Comparison of ENCODE assay signal across 11 cellular contexts in genomic region chr5:159764283-159764927, GRCh38.
DNase-seq lines count a peak whose midpoint lies in the region; ATAC-seq and TF ChIP-seq lines count a peak whose summit lies in the region.
"Had no signal": no experiment of that assay in that cellular context is flagged by ENCODE, and none has a peak within 500 bp of the region (broad histone marks: within the 10 kb centered on the region; RNA-seq: fewer than 3 reads in every experiment).

No MANE protein-coding gene starts in this region.

- dilution Hi-C loops in IMR-90 (cut with HindIII; ENCODE audit: low sequenced_read_pairs, unreplicated experiment), result no loop called here

- H3K4me1 Mint-ChIP-seq in activated T-helper 1 cell treated with anti-CD3 and anti-CD28 coated beads, Interleukin-12 subunit alpha, Interleukin-12 subunit beta, Interleukin-2, Interleukin-4 antibody, amounts not matched to agents 30 ng/mL and 10 ng/mL and 1 ng/mL, durations not matched to agents 14 hours and 24 hours and 36 hours (ENCODE audit: low read depth), result peaks cover 10% of the 10 kb centered on the region
- peaks cover 0 to 4% (median 0%) of the 10 kb centered on the region in 3 donors for H3K4me1 Mint-ChIP-seq in CD8-positive, alpha-beta memory T cell

- ATAC-seq in IMR-90 (ENCODE audit: low read depth) (peak; percentile 82), HG02981 (IDR thresholded peaks at IDR 0.05; ENCODE audit: unreplicated experiment) (no peak)

- peak overlapping the region; percentile 98 for H2BK20ac ChIP-seq in IMR-90 (ENCODE audit: low read depth, low read length)

- H3K4me3 ChIP-seq in IMR-90 (ENCODE audit: insufficient read depth, low read depth, low read length), result no peak overlapping the region
- no peak overlapping the region for H3K4me3 ChIP-seq in CD8-positive, alpha-beta memory T cell (ENCODE audit: low read length)

- H2BK120ac ChIP-seq in IMR-90 (ENCODE audit: low read depth, low read length), result peak overlapping the region; percentile 99

- peak; percentile 89 for DNase-seq in AG08396 (ENCODE audit: low spot score)
- peak; percentile 94 for DNase-seq in IMR-90
- DNase-seq in activated T-helper 1 cell treated with anti-CD3 and anti-CD28 coated beads, Interleukin-12 subunit alpha, Interleukin-12 subunit beta, Interleukin-2, Interleukin-4 antibody, amounts not matched to agents 30 ng/mL and 10 ng/mL and 1 ng/mL, durations not matched to agents 14 hours and 24 hours and 36 hours (ENCODE audit: low spot score), result no peak
- DNase-seq in kidney glomerular epithelial cell (lab: John Stamatoyannopoulos, UW), result peak; percentile 59
- no peak for DNase-seq in germinal center (ENCODE audit: low spot score)
- no peak for DNase-seq in NCI-H1930 (lab: John Stamatoyannopoulos, UW)
- no peak for DNase-seq in CD8-positive, alpha-beta memory T cell
- DNase-seq: GOT3, NCI-H1105 had no signal

- peak overlapping the region; percentile 92 for H3K56ac ChIP-seq in IMR-90 (ENCODE audit: extremely low read depth, insufficient read depth, low read length)

- H3K4ac ChIP-seq in IMR-90 (ENCODE audit: low read depth, low read length), result peak overlapping the region; percentile 98

- in situ Hi-C loops in IMR-90 (cut with MboI; ENCODE audit: low sequenced_read_pairs), result loop anchor here (25.0 kb wide), 1 partner anchor 602 kb away; no protein-coding TSS in a partner anchor

- peak overlapping the region; percentile 24 for H3K27ac Mint-ChIP-seq in activated T-helper 1 cell treated with anti-CD3 and anti-CD28 coated beads, Interleukin-12 subunit alpha, Interleukin-12 subunit beta, Interleukin-2, Interleukin-4 antibody, amounts not matched to agents 30 ng/mL and 10 ng/mL and 1 ng/mL, durations not matched to agents 14 hours and 24 hours and 36 hours
- no peak overlapping the region for H3K27ac Mint-ChIP-seq in CD8-positive, alpha-beta memory T cell

- peak overlapping the region; percentile 64 for H3K4me2 ChIP-seq in IMR-90 (ENCODE audit: low read depth, low read length)

- peak overlapping the region; percentile 92 for H4K5ac ChIP-seq in IMR-90 (ENCODE audit: low read depth, low read length)

- H2BK15ac ChIP-seq in IMR-90 (ENCODE audit: low read depth, low read length), result peak overlapping the region; percentile 93

- H3K9me3 Mint-ChIP-seq in activated T-helper 1 cell treated with anti-CD3 and anti-CD28 coated beads, Interleukin-12 subunit alpha, Interleukin-12 subunit beta, Interleukin-2, Interleukin-4 antibody, amounts not matched to agents 30 ng/mL and 10 ng/mL and 1 ng/mL, durations not matched to agents 14 hours and 24 hours and 36 hours, result no peaks in the 10 kb centered on the region
- no peaks in the 10 kb centered on the region for H3K9me3 Mint-ChIP-seq in CD8-positive, alpha-beta memory T cell

- H4K8ac ChIP-seq in IMR-90 (ENCODE audit: low read depth in 2 of 2, low read length in 2 of 2), result peak overlapping the region; percentile 92 to 95

- no peaks in the 10 kb centered on the region for H3K36me3 ChIP-seq in IMR-90 (ENCODE audit: control insufficient read depth, insufficient read depth, low read length)
- no peaks in the 10 kb centered on the region for H3K36me3 ChIP-seq in CD8-positive, alpha-beta memory T cell (ENCODE audit: insufficient read depth, low read length)
- H3K36me3 ChIP-seq: neutrophil had no signal

- H3K18ac ChIP-seq in IMR-90 (ENCODE audit: low read depth, low read length), result peak overlapping the region; percentile 96

- peaks cover 8% of the 10 kb centered on the region for H3K9me1 ChIP-seq in IMR-90 (ENCODE audit: insufficient read depth, low read length)

- H3K4me3 Mint-ChIP-seq in activated T-helper 1 cell treated with anti-CD3 and anti-CD28 coated beads, Interleukin-12 subunit alpha, Interleukin-12 subunit beta, Interleukin-2, Interleukin-4 antibody, amounts not matched to agents 30 ng/mL and 10 ng/mL and 1 ng/mL, durations not matched to agents 14 hours and 24 hours and 36 hours, result no peak overlapping the region
- no peak overlapping the region for H3K4me3 Mint-ChIP-seq in CD8-positive, alpha-beta memory T cell

- CTCF ChIA-PET in IMR-90 (lab: Yijun Ruan, JAX), result no interaction called here
- CTCF ChIA-PET in CD8-positive, alpha-beta memory T cell (lab: Charles Lee), result no interaction called here

- H3K27me3 ChIP-seq in IMR-90 (ENCODE audit: control insufficient read depth, insufficient read depth, low read length), result no peaks in the 10 kb centered on the region
- no peaks in the 10 kb centered on the region for H3K27me3 ChIP-seq in CD8-positive, alpha-beta memory T cell (ENCODE audit: insufficient read depth, low read length, poor library complexity, severe bottlenecking)

- peaks cover 20% of the 10 kb centered on the region for H3K27me3 Mint-ChIP-seq in activated T-helper 1 cell treated with anti-CD3 and anti-CD28 coated beads, Interleukin-12 subunit alpha, Interleukin-12 subunit beta, Interleukin-2, Interleukin-4 antibody, amounts not matched to agents 30 ng/mL and 10 ng/mL and 1 ng/mL, durations not matched to agents 14 hours and 24 hours and 36 hours (ENCODE audit: insufficient read depth)
- H3K27me3 Mint-ChIP-seq in CD8-positive, alpha-beta memory T cell, result peaks cover 8 to 21% of the 10 kb centered on the region in 2 donors

- TF ChIP-seq CTCF in IMR-90 (conservative IDR thresholded peaks at IDR 0.05; ENCODE audit: low read depth, low read length), result no peak

- peak overlapping the region; percentile 95 for H3K27ac ChIP-seq in IMR-90 (ENCODE audit: insufficient read depth, low read length)
- H3K27ac ChIP-seq in CD8-positive, alpha-beta memory T cell (ENCODE audit: low read depth, low read length), result no peak overlapping the region
- H3K27ac ChIP-seq: neutrophil had no signal

- no peak for TF ChIP-seq POLR2A in IMR-90 (IDR thresholded peaks at IDR 0.05; ENCODE audit: low read depth, low read length)

- H4K91ac ChIP-seq in IMR-90 (ENCODE audit: insufficient read depth, low read depth, low read length), result peak overlapping the region; percentile 98

- no TSS peak for BruUV-seq in IMR-90 (replicated peaks; lab: Mats Ljungman, UMichigan)

- no peak for TF ChIP-seq RAD21 in IMR-90 (IDR thresholded peaks at IDR 0.05; ENCODE audit: low read length)

- no peaks in the 10 kb centered on the region for H4K20me1 ChIP-seq in IMR-90 (ENCODE audit: insufficient read depth, low read length)

- H3K4me1 ChIP-seq in IMR-90 (ENCODE audit: control insufficient read depth, insufficient read depth, low read length), result peaks cover 19% of the 10 kb centered on the region
- H3K4me1 ChIP-seq in CD8-positive, alpha-beta memory T cell (ENCODE audit: insufficient read depth, low read length), result no peaks in the 10 kb centered on the region

- intact Hi-C loops in IMR-90 (cut with micrococcal nuclease), result loop anchor here (5.0 to 10.0 kb wide), 5 partner anchors 153 to 707 kb away; partner anchors contain the start of gene ADRA1B
- intact Hi-C loops in activated T-helper 1 cell treated with anti-CD3 and anti-CD28 coated beads, Interleukin-12 subunit alpha, Interleukin-12 subunit beta, Interleukin-2, Interleukin-4 antibody, amounts not matched to agents 30 ng/mL and 10 ng/mL and 1 ng/mL, durations not matched to agents 14 hours and 24 hours and 36 hours (cut with micrococcal nuclease), result no loop called here

- H3K9ac ChIP-seq in IMR-90 (ENCODE audit: low read depth, low read length), result no peak overlapping the region; the same call in 1 of the 2 replicates

- POLR2A ChIA-PET in IMR-90 (lab: Charles Lee; ENCODE audit: unreplicated experiment), result no interaction called here
- POLR2A ChIA-PET in CD8-positive, alpha-beta memory T cell (lab: Charles Lee), result no interaction called here

- peak overlapping the region; percentile 94 for H2BK5ac ChIP-seq in IMR-90 (ENCODE audit: low read depth, low read length, poor library complexity, severe bottlenecking)

- no peaks in the 10 kb centered on the region; a peak in 1 of 4 replicates for H3K79me1 ChIP-seq in IMR-90 (ENCODE audit: low read depth in 1 of 2, low read length in 2 of 2)

- WGBS in IMR-90 (ENCODE audit: extremely low coverage in 2 of 2, insufficient read length in 1 of 2), 2 experiments, result no CpG with 5 or more reads among the region's 6 CpGs

- peak overlapping the region; percentile 95 for H3K14ac ChIP-seq in IMR-90 (replicated peaks; ENCODE audit: low read depth, low read length)

- peak overlapping the region; percentile 35 for H2AK9ac ChIP-seq in IMR-90 (replicated peaks; ENCODE audit: low read depth, low read length, poor library complexity)

- H3K9me3 ChIP-seq in IMR-90 (ENCODE audit: control insufficient read depth, insufficient read depth, low read length), result no peaks in the 10 kb centered on the region
- H3K9me3 ChIP-seq in CD8-positive, alpha-beta memory T cell (ENCODE audit: low read length), result no peaks in the 10 kb centered on the region
- H3K9me3 ChIP-seq: neutrophil had no signal

- H3K23ac ChIP-seq in IMR-90 (ENCODE audit: low read depth, low read length), result peak overlapping the region; percentile 89

- peak overlapping the region; percentile 78 for H2AFZ ChIP-seq in IMR-90 (replicated peaks; ENCODE audit: low read length, poor library complexity)

- H2AK5ac ChIP-seq in IMR-90 (ENCODE audit: low read depth, low read length), result peak overlapping the region; percentile 84

- no peaks in the 10 kb centered on the region for H3K36me3 Mint-ChIP-seq in activated T-helper 1 cell treated with anti-CD3 and anti-CD28 coated beads, Interleukin-12 subunit alpha, Interleukin-12 subunit beta, Interleukin-2, Interleukin-4 antibody, amounts not matched to agents 30 ng/mL and 10 ng/mL and 1 ng/mL, durations not matched to agents 14 hours and 24 hours and 36 hours (ENCODE audit: low read depth)
- H3K36me3 Mint-ChIP-seq in CD8-positive, alpha-beta memory T cell, result peaks cover 0 to 3% (median 0%) of the 10 kb centered on the region in 3 donors

TF ChIP-seq in IMR-90, 13 proteins besides CTCF, POLR2A, EP300 and RAD21:
- peak; percentile 94 for TF ChIP-seq RCOR1 (IDR thresholded peaks at IDR 0.05; ENCODE audit: insufficient replicate concordance, low read length)
- peak; percentile 93 for TF ChIP-seq BHLHE40 (IDR thresholded peaks at IDR 0.05; ENCODE audit: low read depth, low read length)
- TF ChIP-seq NFE2L2 (IDR thresholded peaks at IDR 0.05; ENCODE audit: low read depth, low read length), result no peak
- TF ChIP-seq, protein P1, sequence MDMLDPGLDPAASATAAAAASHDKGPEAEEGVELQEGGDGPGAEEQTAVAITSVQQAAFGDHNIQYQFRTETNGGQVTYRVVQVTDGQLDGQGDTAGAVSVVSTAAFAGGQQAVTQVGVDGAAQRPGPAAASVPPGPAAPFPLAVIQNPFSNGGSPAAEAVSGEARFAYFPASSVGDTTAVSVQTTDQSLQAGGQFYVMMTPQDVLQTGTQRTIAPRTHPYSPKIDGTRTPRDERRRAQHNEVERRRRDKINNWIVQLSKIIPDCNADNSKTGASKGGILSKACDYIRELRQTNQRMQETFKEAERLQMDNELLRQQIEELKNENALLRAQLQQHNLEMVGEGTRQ (IDR thresholded peaks at IDR 0.05; ENCODE audit: low read depth, low read length), result peak; percentile 94
- TF ChIP-seq MAFK (IDR thresholded peaks at IDR 0.05; ENCODE audit: low read depth, low read length), result 0 out of 2 replicates have a peak, but pooled peaks have one; percentile 30
- peak; percentile 63 for TF ChIP-seq FOS (IDR thresholded peaks at IDR 0.05; ENCODE audit: low read depth, low read length)
- no peak for TF ChIP-seq CHD1 (IDR thresholded peaks at IDR 0.05; ENCODE audit: low read depth, low read length)

Comparison
In these comparisons a context has a peak if more than half of its experiments do, and no peak if none do; other contexts are left out.
1. DNase-seq: peak in AG08396 (single experiment), IMR-90 (single experiment) and kidney glomerular epithelial cell (single experiment); none in activated T-helper 1 cell treated with anti-CD3 and anti-CD28 coated beads, Interleukin-12 subunit alpha, Interleukin-12 subunit beta, Interleukin-2, Interleukin-4 antibody, amounts not matched to agents 30 ng/mL and 10 ng/mL and 1 ng/mL, durations not matched to agents 14 hours and 24 hours and 36 hours (single experiment), germinal center (single experiment), NCI-H1930 (0 of 2) and CD8-positive, alpha-beta memory T cell (0 of 5).